8 cellular contexts compared by ENCODE assay signal in the genomic region with DNA sequence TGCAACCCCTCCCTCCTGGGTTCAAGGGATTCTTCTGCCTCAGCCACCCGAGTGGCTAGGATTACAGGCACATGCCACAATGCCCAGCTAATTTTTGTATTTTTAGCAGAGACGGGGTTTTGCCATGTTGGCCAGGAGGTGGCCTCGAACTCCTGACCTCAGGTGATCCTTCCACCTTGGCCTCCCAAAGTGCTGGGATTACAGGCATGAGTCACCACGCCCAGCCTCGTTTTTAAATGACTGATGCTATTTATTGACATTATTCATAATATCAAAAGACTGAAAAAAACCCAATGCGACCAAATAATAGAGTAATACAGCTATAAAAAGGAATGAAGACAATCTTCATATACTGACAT. TPM values are rescaled to one million over a fixed set of nuclear protein-coding genes. Genes with fewer than 3 reads are reported as not detected.
DNase-seq lines count a peak whose midpoint lies in the region; ATAC-seq, FAIRE-seq and TF ChIP-seq lines count a peak whose summit lies in the region.
"Not testable (repeated sequence)": the region's sequence is repeated elsewhere in the genome, so short reads cannot be mapped to it uniquely, and the experiment has no call there.

No MANE protein-coding gene starts in this region.

- DNase-seq in Caco-2; Panc1 (ENCODE audit: low read depth, low spot score); activated CD4-positive, alpha-beta memory T cell treated with anti-CD3 and anti-CD28 coated beads, Interleukin-2, amount 10 ng/mL, durations not matched to agents 7 days and 5 days; astrocyte (ENCODE audit: low read depth); naive thymus-derived CD4-positive, alpha-beta T cell; uterus: not testable (repeated sequence)

- H3K27me3 Mint-ChIP-seq in Caco-2 (ENCODE audit: insufficient read depth, unreplicated experiment); activated CD4-positive, alpha-beta memory T cell treated with anti-CD3 and anti-CD28 coated beads, Interleukin-2, amount 10 ng/mL, durations not matched to agents 7 days and 5 days; astrocyte (ENCODE audit: low read depth, unreplicated experiment); naive thymus-derived CD4-positive, alpha-beta T cell: not testable (repeated sequence)

- not testable (repeated sequence) for H3K36me3 ChIP-seq in Caco-2 (ENCODE audit: control insufficient read depth, insufficient read depth, low read length); Panc1 (ENCODE audit: control insufficient read depth, insufficient read depth, low read length); astrocyte (ENCODE audit: insufficient read depth, low read length); gastroesophageal sphincter; naive thymus-derived CD4-positive, alpha-beta T cell (ENCODE audit: control insufficient read depth in 2 of 3, insufficient read depth in 3 of 3, low read length in 3 of 3); skeletal muscle tissue (ENCODE audit: control insufficient read depth in 3 of 3, insufficient read depth in 3 of 3, low read length in 3 of 3); uterus

- H3K4me1 ChIP-seq in Caco-2 (peaks cover 26% of the 10 kb centered on the region), Panc1 (ENCODE audit: control insufficient read depth, insufficient read depth, low read length) (peaks cover 30% of the 10 kb centered on the region), astrocyte (ENCODE audit: insufficient read depth, low read length) (peaks cover 31% of the 10 kb centered on the region), gastroesophageal sphincter (peaks cover 0 to 62% (median 18%) of the 10 kb centered on the region in 3 donors), skeletal muscle tissue (ENCODE audit: control insufficient read depth in 3 of 3, insufficient read depth in 3 of 3, low read length in 3 of 3) (peaks cover 42 to 52% (median 43%) of the 10 kb centered on the region in 3 donors)
- H3K4me1 ChIP-seq in naive thymus-derived CD4-positive, alpha-beta T cell (ENCODE audit: control insufficient read depth in 2 of 2, insufficient read depth in 2 of 2, low read length in 2 of 2), result peaks cover 39 to 48% of the 10 kb centered on the region in 2 donors
- not testable (repeated sequence) for H3K4me1 ChIP-seq in uterus

- not testable (repeated sequence) for H3K4me2 ChIP-seq in astrocyte (ENCODE audit: low read length)

- H2AFZ ChIP-seq in astrocyte (ENCODE audit: low read depth, low read length), result not testable (repeated sequence)

- peaks cover 35% of the 10 kb centered on the region for H3K79me2 ChIP-seq in astrocyte (ENCODE audit: insufficient read depth, low read length)

- CTCF ChIA-PET in Caco-2 (lab: Charles Lee), result interaction anchor here (1.3 kb wide), 1 partner anchor 45 kb away, joined by 7 read pairs; no protein-coding TSS in a partner anchor
- CTCF ChIA-PET in Panc1 (lab: Charles Lee), result interaction anchor here (0.7 kb wide), 1 partner anchor 9 kb away, joined by 4 read pairs; no protein-coding TSS in a partner anchor
- CTCF ChIA-PET in activated CD4-positive, alpha-beta memory T cell treated with anti-CD3 and anti-CD28 coated beads, Interleukin-2, amount 10 ng/mL, durations not matched to agents 7 days and 5 days (lab: Charles Lee), result interaction anchor here (0.6 to 7.8 kb wide), 3 partner anchors 19 to 53 kb away, joined by 3 to 263 read pairs (median 4); partner anchors contain the start of gene JUND
- CTCF ChIA-PET in naive thymus-derived CD4-positive, alpha-beta T cell (lab: Charles Lee), result interaction anchor here (9.9 kb wide), 1 partner anchor 46 kb away, joined by 266 read pairs; the partner anchor contains the start of gene JUND

- not testable (repeated sequence) for H3K4me3 ChIP-seq in Caco-2 (ENCODE audit: low read depth, low read length); Panc1 (ENCODE audit: low read depth in 2 of 2, low read length in 2 of 2); astrocyte (ENCODE audit: insufficient read depth, low read depth, low read length); gastroesophageal sphincter; naive thymus-derived CD4-positive, alpha-beta T cell (ENCODE audit: low read length); skeletal muscle tissue (ENCODE audit: low read length in 3 of 3); uterus

- peak overlapping the region; percentile 84 for H3K9ac ChIP-seq in astrocyte (ENCODE audit: low read length)
- peak overlapping the region in 2 of 3 donors; percentile 89 to 92 for H3K9ac ChIP-seq in skeletal muscle tissue (ENCODE audit: low read depth in 1 of 3, low read length in 3 of 3)

- peak overlapping the region; percentile 97 for H3K27ac Mint-ChIP-seq in Caco-2 (ENCODE audit: unreplicated experiment)
- peak overlapping the region; percentile 96 for H3K27ac Mint-ChIP-seq in activated CD4-positive, alpha-beta memory T cell treated with anti-CD3 and anti-CD28 coated beads, Interleukin-2, amount 10 ng/mL, durations not matched to agents 7 days and 5 days
- not testable (repeated sequence) for H3K27ac Mint-ChIP-seq in astrocyte (ENCODE audit: unreplicated experiment)
- H3K27ac Mint-ChIP-seq in naive thymus-derived CD4-positive, alpha-beta T cell, result peak overlapping the region in 8 of 9 donors; percentile 89 to 99 (median 96)

- peak overlapping the region; percentile 96; the same call in 1 of the 2 replicates for H3K27ac ChIP-seq in Panc1 (ENCODE audit: low read length)
- not testable (repeated sequence) for H3K27ac ChIP-seq in astrocyte (ENCODE audit: low read depth, low read length)
- peak overlapping the region in 3 of 4 donors; percentile 85 to 91 (median 91) for H3K27ac ChIP-seq in gastroesophageal sphincter
- peak overlapping the region; percentile 79 for H3K27ac ChIP-seq in naive thymus-derived CD4-positive, alpha-beta T cell (ENCODE audit: low read depth, low read length)
- peak overlapping the region; percentile 87 for H3K27ac ChIP-seq in skeletal muscle tissue (ENCODE audit: low read depth, low read length)
- H3K27ac ChIP-seq in uterus, result peak overlapping the region; percentile 93 to 94

- not testable (repeated sequence) for H3K27me3 ChIP-seq in Caco-2 (replicated peaks; ENCODE audit: control insufficient read depth, insufficient read depth, low read length); Panc1 (ENCODE audit: control insufficient read depth, insufficient read depth, low read length); astrocyte (ENCODE audit: insufficient read depth, low read length); gastroesophageal sphincter; naive thymus-derived CD4-positive, alpha-beta T cell (ENCODE audit: control insufficient read depth in 2 of 2, insufficient read depth in 2 of 2, low read length in 2 of 2); skeletal muscle tissue (ENCODE audit: control insufficient read depth in 3 of 3, insufficient read depth in 3 of 3, low read length in 3 of 3); uterus

- H3K9me3 Mint-ChIP-seq in Caco-2 (ENCODE audit: unreplicated experiment); activated CD4-positive, alpha-beta memory T cell treated with anti-CD3 and anti-CD28 coated beads, Interleukin-2, amount 10 ng/mL, durations not matched to agents 7 days and 5 days; astrocyte (ENCODE audit: unreplicated experiment); naive thymus-derived CD4-positive, alpha-beta T cell: not testable (repeated sequence)

- POLR2A ChIA-PET in Caco-2 (lab: Charles Lee), result interaction anchor here (0.8 kb wide), 1 partner anchor 43 kb away, joined by 3 read pairs; the partner anchor contains the start of gene JUND
- POLR2A ChIA-PET in Panc1 (lab: Charles Lee), result not testable (repeated sequence)
- POLR2A ChIA-PET in activated CD4-positive, alpha-beta memory T cell treated with anti-CD3 and anti-CD28 coated beads, Interleukin-2, amount 10 ng/mL, durations not matched to agents 7 days and 5 days (lab: Charles Lee), result interaction anchor here (25.3 kb wide), 1 partner anchor 44 kb away, joined by 1184 read pairs; the partner anchor contains the start of genes IQCN and JUND
- POLR2A ChIA-PET in naive thymus-derived CD4-positive, alpha-beta T cell (lab: Charles Lee), result interaction anchor here (0.7 to 19.6 kb wide), 4 partner anchors 21 to 317 kb away, joined by 4 to 757 read pairs (median 50); partner anchors contain the start of genes IQCN and JUND

- TF ChIP-seq POLR2A in gastroesophageal sphincter (IDR thresholded peaks at IDR 0.05); uterus (IDR thresholded peaks at IDR 0.05): not testable (repeated sequence)

- ATAC-seq in Panc1; gastroesophageal sphincter; naive thymus-derived CD4-positive, alpha-beta T cell: not testable (repeated sequence)

- H3K9me3 ChIP-seq in Caco-2; Panc1 (ENCODE audit: control insufficient read depth, insufficient read depth, low read depth, low read length); astrocyte (ENCODE audit: insufficient read depth, low read depth, low read length); gastroesophageal sphincter; naive thymus-derived CD4-positive, alpha-beta T cell (ENCODE audit: control insufficient read depth in 2 of 3, low read length in 3 of 3); skeletal muscle tissue (ENCODE audit: control insufficient read depth in 3 of 3, low read length in 3 of 3); uterus: not testable (repeated sequence)

- in situ Hi-C loops in Panc1 (cut with HindIII; ENCODE audit: low pct_unique_long_range_greater_than_20kb, low sequenced_read_pairs), result not testable (repeated sequence)

- H3K36me3 Mint-ChIP-seq in Caco-2 (ENCODE audit: insufficient read depth, unreplicated experiment), result peaks cover 23% of the 10 kb centered on the region
- H3K36me3 Mint-ChIP-seq in activated CD4-positive, alpha-beta memory T cell treated with anti-CD3 and anti-CD28 coated beads, Interleukin-2, amount 10 ng/mL, durations not matched to agents 7 days and 5 days (ENCODE audit: low read depth), result peaks cover 31% of the 10 kb centered on the region
- not testable (repeated sequence) for H3K36me3 Mint-ChIP-seq in astrocyte (ENCODE audit: low read depth, unreplicated experiment)
- H3K36me3 Mint-ChIP-seq in naive thymus-derived CD4-positive, alpha-beta T cell, result peaks cover 0 to 19% (median 0%) of the 10 kb centered on the region in 5 donors

- not testable (repeated sequence) for FAIRE-seq in astrocyte (lab: Jason Lieb, UNC)

- not testable (repeated sequence) for H3K4me3 Mint-ChIP-seq in Caco-2 (ENCODE audit: unreplicated experiment); activated CD4-positive, alpha-beta memory T cell treated with anti-CD3 and anti-CD28 coated beads, Interleukin-2, amount 10 ng/mL, durations not matched to agents 7 days and 5 days
- peak overlapping the region; percentile 90 for H3K4me3 Mint-ChIP-seq in astrocyte (ENCODE audit: unreplicated experiment)
- H3K4me3 Mint-ChIP-seq in naive thymus-derived CD4-positive, alpha-beta T cell, result peak overlapping the region in 2 of 10 donors; percentile 25 to 85

- H4K20me1 ChIP-seq in astrocyte (ENCODE audit: insufficient read depth, low read length), result not testable (repeated sequence)

- intact Hi-C loops in Caco-2 (cut with micrococcal nuclease; ENCODE audit: unreplicated experiment); Panc1 (cut with micrococcal nuclease; ENCODE audit: unreplicated experiment): not testable (repeated sequence)
- intact Hi-C loops in naive thymus-derived CD4-positive, alpha-beta T cell (cut with micrococcal nuclease), result loop anchor here in 1 of 2 donors (5.0 kb wide), 2 partner anchors 93 to 317 kb away; partner anchors contain the start of genes ARRDC2 and SSBP4
- intact Hi-C loops in uterus (cut with DNase I; ENCODE audit: low total_unique reads), result loop anchor here (5.0 kb wide), 1 partner anchor 47 kb away; no protein-coding TSS in a partner anchor

- 30 to 34% methylated on average over 5 of the region's 6 CpGs for WGBS in gastroesophageal sphincter (ENCODE audit: low coverage in 1 of 2), 2 donors

- TF ChIP-seq CTCF in Caco-2 (IDR thresholded peaks at IDR 0.05; ENCODE audit: insufficient read depth in 1 of 2, low read depth in 1 of 2, low read length in 1 of 2, severe bottlenecking in 1 of 2, unreplicated experiment in 1 of 2); Panc1 (IDR thresholded peaks at IDR 0.05); astrocyte (IDR thresholded peaks at IDR 0.05; ENCODE audit: insufficient read depth, low read depth, low read length); gastroesophageal sphincter (IDR thresholded peaks at IDR 0.05); uterus (IDR thresholded peaks at IDR 0.05): not testable (repeated sequence)

- TF ChIP-seq EP300 in gastroesophageal sphincter (IDR thresholded peaks at IDR 0.05), result not testable (repeated sequence)

- not testable (repeated sequence) for BruUV-seq in Caco-2 (replicated peaks; lab: Mats Ljungman, UMichigan); Panc1 (replicated peaks; lab: Mats Ljungman, UMichigan)

- H3K4me1 Mint-ChIP-seq in Caco-2 (ENCODE audit: low read depth, unreplicated experiment), result peaks cover 37% of the 10 kb centered on the region
- peaks cover 53% of the 10 kb centered on the region for H3K4me1 Mint-ChIP-seq in activated CD4-positive, alpha-beta memory T cell treated with anti-CD3 and anti-CD28 coated beads, Interleukin-2, amount 10 ng/mL, durations not matched to agents 7 days and 5 days
- H3K4me1 Mint-ChIP-seq in astrocyte (ENCODE audit: low read depth, unreplicated experiment), result peaks cover 28% of the 10 kb centered on the region
- peaks cover 41 to 56% (median 51%) of the 10 kb centered on the region in 7 donors for H3K4me1 Mint-ChIP-seq in naive thymus-derived CD4-positive, alpha-beta T cell

RNA-seq across cellular contexts. Expression of gene LSM4, which starts 1.5 kb away (rescaled TPM):
- total RNA-seq in Caco-2 (2022) (184 and 186 TPM in 2 replicates), Panc1 (2021; ENCODE audit: unreplicated experiment) (209 TPM), astrocyte (102 and 127 TPM in 2 replicates), gastroesophageal sphincter (100 to 1,000 TPM in 1 of 4 donors, 10 to 100 TPM in 3; 81.2 to 116 (median 94.5) TPM), skeletal muscle tissue (119 TPM), uterus (100 to 1,000 TPM in 1 of 4 donors, 10 to 100 TPM in 2, 1 to 10 TPM in 1; 8.8 to 120 (median 64.2) TPM)
- 226 TPM for polyA plus RNA-seq in Panc1 (2012; ENCODE audit: insufficient read length)
- 100 to 1,000 TPM; 180 to 186 TPM for total RNA-seq in activated CD4-positive, alpha-beta memory T cell treated with anti-CD3 and anti-CD28 coated beads, Interleukin-2, amount 10 ng/mL, durations not matched to agents 7 days and 5 days
- total RNA-seq in naive thymus-derived CD4-positive, alpha-beta T cell, result 100 to 1,000 TPM in 1 of 5 experiments, 10 to 100 TPM in 4; 45.3 to 131 (median 56.2) TPM
- 100 to 1,000 TPM; 123 to 163 TPM for polyA plus RNA-seq in naive thymus-derived CD4-positive, alpha-beta T cell

RNA-seq across cellular contexts. Expression of gene PGPEP1, which starts 16.0 kb away (rescaled TPM):
- total RNA-seq in Caco-2 (2022) (25.6 and 26.0 TPM in 2 replicates), Panc1 (2021; ENCODE audit: unreplicated experiment) (36.3 TPM), astrocyte (20.6 and 28.4 TPM in 2 replicates), gastroesophageal sphincter (10 to 100 TPM; 15.0 to 38.2 (median 23.1) TPM), skeletal muscle tissue (10.4 TPM), uterus (10 to 100 TPM; 21.2 to 67.9 (median 38.1) TPM)
- 24.0 TPM for polyA plus RNA-seq in Panc1 (2012; ENCODE audit: insufficient read length)
- 10 to 100 TPM; 42.7 to 44.0 TPM for total RNA-seq in activated CD4-positive, alpha-beta memory T cell treated with anti-CD3 and anti-CD28 coated beads, Interleukin-2, amount 10 ng/mL, durations not matched to agents 7 days and 5 days
- total RNA-seq in naive thymus-derived CD4-positive, alpha-beta T cell, result 10 to 100 TPM; 26.6 to 57.1 (median 43.8) TPM
- 10 to 100 TPM in 1 of 2 donors, 1 to 10 TPM in 1; 9.4 to 11.1 TPM for polyA plus RNA-seq in naive thymus-derived CD4-positive, alpha-beta T cell

RNA-seq across cellular contexts. Expression of gene JUND, which starts 42.9 kb away (rescaled TPM):
- total RNA-seq in Caco-2 (2022) (75.5 and 78.8 TPM in 2 replicates), Panc1 (2021; ENCODE audit: unreplicated experiment) (130 TPM), astrocyte (151 and 161 TPM in 2 replicates), gastroesophageal sphincter (100 to 1,000 TPM; 241 to 573 (median 297) TPM), skeletal muscle tissue (111 TPM), uterus (100 to 1,000 TPM; 152 to 386 (median 290) TPM)
- 179 TPM for polyA plus RNA-seq in Panc1 (2012; ENCODE audit: insufficient read length)
- 100 to 1,000 TPM; 390 to 402 TPM for total RNA-seq in activated CD4-positive, alpha-beta memory T cell treated with anti-CD3 and anti-CD28 coated beads, Interleukin-2, amount 10 ng/mL, durations not matched to agents 7 days and 5 days
- total RNA-seq in naive thymus-derived CD4-positive, alpha-beta T cell, result 1,000 to 10,000 TPM in 2 of 5 experiments, 100 to 1,000 TPM in 3; 196 to 1,360 (median 279) TPM
- polyA plus RNA-seq in naive thymus-derived CD4-positive, alpha-beta T cell, result 10 to 100 TPM; 29.0 to 67.3 TPM

RNA-seq across cellular contexts. Expression of gene IQCN, which starts 50.1 kb away (rescaled TPM):
- total RNA-seq in Caco-2 (2022), result 1.5 and 2.1 TPM in 2 replicates
- 2.5 TPM for total RNA-seq in Panc1 (2021; ENCODE audit: unreplicated experiment)
- 2.2 TPM for polyA plus RNA-seq in Panc1 (2012; ENCODE audit: insufficient read length)
- 1 to 10 TPM; 1.6 to 1.7 TPM for total RNA-seq in activated CD4-positive, alpha-beta memory T cell treated with anti-CD3 and anti-CD28 coated beads, Interleukin-2, amount 10 ng/mL, durations not matched to agents 7 days and 5 days
- total RNA-seq in astrocyte, result 1.3 and 1.7 TPM in 2 replicates
- 1 to 10 TPM in 2 of 4 donors, under 1 TPM in 2; 0.27 to 4.4 (median 1.3) TPM for total RNA-seq in gastroesophageal sphincter
- 10 to 100 TPM in 2 of 5 experiments, 1 to 10 TPM in 3; 4.7 to 28.3 (median 9.1) TPM for total RNA-seq in naive thymus-derived CD4-positive, alpha-beta T cell
- polyA plus RNA-seq in naive thymus-derived CD4-positive, alpha-beta T cell, result under 1 TPM; 0.19 to 0.24 TPM
- 0.52 TPM for total RNA-seq in skeletal muscle tissue
- total RNA-seq in uterus, result 10 to 100 TPM in 1 of 4 donors, 1 to 10 TPM in 3; 1.0 to 41.1 (median 3.0) TPM
